Comparison of ENCODE assay signal across 14 cellular contexts in genomic region chr17:4201231-4201630, GRCh38.
"Had no signal": no experiment of that assay in that cellular context is flagged by ENCODE, and none has a peak within 500 bp of the region (broad histone marks: within the 10 kb centered on the region; RNA-seq: fewer than 3 reads in every experiment).

No MANE protein-coding gene starts in this region.

- H3K4me3 Mint-ChIP-seq: immature natural killer cell; neural progenitor cell; stimulated activated naive CD8-positive, alpha-beta T cell treated with anti-CD3 and anti-CD28 coated beads, Interleukin-15, amount 100 ng/mL, for 72 hours had no signal

- H3K4me3 ChIP-seq: adrenal gland, coronary artery, lower lobe of right lung, neural progenitor cell, vagina had no signal

- H3K4me1 Mint-ChIP-seq: neural progenitor cell; stimulated activated naive CD8-positive, alpha-beta T cell treated with anti-CD3 and anti-CD28 coated beads, Interleukin-15, amount 100 ng/mL, for 72 hours had no signal

- ATAC-seq: lower lobe of right lung; stimulated activated naive CD8-positive, alpha-beta T cell treated with anti-CD3 and anti-CD28 coated beads, Interleukin-15, amount 100 ng/mL, for 72 hours had no signal

- H3K27ac Mint-ChIP-seq: neural progenitor cell; stimulated activated naive CD8-positive, alpha-beta T cell treated with anti-CD3 and anti-CD28 coated beads, Interleukin-15, amount 100 ng/mL, for 72 hours had no signal

- DNase-seq: activated CD4-positive, alpha-beta T cell treated with anti-CD3 and anti-CD28 coated beads for 48 hours; activated naive CD4-positive, alpha-beta T cell treated with Interleukin-2 at 50 U/mL for 16 hours; central memory CD4-positive, alpha-beta T cell; effector CD4-positive, alpha-beta T cell; immature natural killer cell; lower lobe of right lung; midbrain; stimulated activated CD4-positive, alpha-beta T cell treated with anti-CD3 and anti-CD28 coated beads, Interleukin-4, amount 100 ng/mL, for 1 hour; stimulated activated naive CD8-positive, alpha-beta T cell treated with anti-CD3 and anti-CD28 coated beads, Interleukin-15, amount 100 ng/mL, for 72 hours; SW 1271 had no signal

- H3K27me3 Mint-ChIP-seq: stimulated activated naive CD8-positive, alpha-beta T cell treated with anti-CD3 and anti-CD28 coated beads, Interleukin-15, amount 100 ng/mL, for 72 hours had no signal

- H3K9me3 Mint-ChIP-seq: immature natural killer cell; neural progenitor cell; stimulated activated naive CD8-positive, alpha-beta T cell treated with anti-CD3 and anti-CD28 coated beads, Interleukin-15, amount 100 ng/mL, for 72 hours had no signal
